In genomic region chr16:22648941-22649340, GRCh38 we compare ENCODE assay signal across 18 cellular contexts.
DNase-seq lines count a peak whose midpoint lies in the region; ATAC-seq, FAIRE-seq and TF ChIP-seq lines count a peak whose summit lies in the region.
"Had no signal": no experiment of that assay in that cellular context is flagged by ENCODE, and none has a peak within 500 bp of the region (broad histone marks: within the 10 kb centered on the region; RNA-seq: fewer than 3 reads in every experiment).

No MANE protein-coding gene starts in this region.

- no peak overlapping the region for H3K4me2 ChIP-seq in H9 (ENCODE audit: insufficient read depth, insufficient read length, low read length)
- H3K4me2 ChIP-seq in HepG2 (ENCODE audit: low read depth, low read length): no peak overlapping the region

- no peak overlapping the region for H3K56ac ChIP-seq in H9 (ENCODE audit: insufficient read length, low read depth, low read length)

- ATAC-seq in HepG2 (no peak), HG02759 (IDR thresholded peaks at IDR 0.05; ENCODE audit: unreplicated experiment) (no peak)
- ATAC-seq in naive thymus-derived CD8-positive, alpha-beta T cell: no peak
- ATAC-seq: HCT116 had no signal

- no CpG with 5 or more reads among the region's 4 CpGs for WGBS in H9 (ENCODE audit: extremely low coverage, insufficient read length, low lambda C conversion rate)
- WGBS in endodermal cell (ENCODE audit: insufficient coverage in 1 of 2, insufficient read length in 1 of 2), 2 experiments: 93 to 98% methylated on average over 4 of the region's 4 CpGs
- 31% methylated on average over 4 of the region's 4 CpGs for WGBS in HepG2 (ENCODE audit: low lambda C conversion rate)

- no peak overlapping the region for H3K23ac ChIP-seq in H9 (ENCODE audit: insufficient read length, low read depth, low read length)

- H4K8ac ChIP-seq in H9 (replicated peaks; ENCODE audit: insufficient read length, low read depth, low read length): no peak overlapping the region

- H3K27ac Mint-ChIP-seq in H9: no peak overlapping the region
- no peak overlapping the region for H3K27ac Mint-ChIP-seq in endodermal cell
- no peak overlapping the region for H3K27ac Mint-ChIP-seq in naive thymus-derived CD8-positive, alpha-beta T cell
- H3K27ac Mint-ChIP-seq: CD4-positive, alpha-beta memory T cell had no signal

- CTCF ChIA-PET in HepG2 (lab: Yijun Ruan, JAX; ENCODE audit: low intra/inter-chr PET ratio, low total read pairs): interaction anchor here (0.7 kb wide), 1 partner anchor 1087 kb away, joined by 3 read pairs; no protein-coding TSS in a partner anchor

- H3K4me1 ChIP-seq in H9 (ENCODE audit: insufficient read depth, low read length): no peaks in the 10 kb centered on the region
- no peaks in the 10 kb centered on the region for H3K4me1 ChIP-seq in endodermal cell (ENCODE audit: control insufficient read depth, insufficient read depth, low read length)
- no peaks in the 10 kb centered on the region for H3K4me1 ChIP-seq in HepG2 (ENCODE audit: insufficient read depth, low read length)

- in situ Hi-C loops in HepG2 (cut with HindIII; ENCODE audit: extremely low pct_ligation_motif_present, low pct_unique_long_range_greater_than_20kb): no loop called here

- no peak for TF ChIP-seq CTCF in H9 (conservative IDR thresholded peaks at IDR 0.05)
- TF ChIP-seq CTCF in endodermal cell (conservative IDR thresholded peaks at IDR 0.05): no peak
- no peak for TF ChIP-seq CTCF in HepG2 (CRISPR knock-in tag; IDR thresholded peaks at IDR 0.05)

- no TSS peak for BruUV-seq in HepG2 (replicated peaks; lab: Mats Ljungman, UMichigan)

- no peak overlapping the region for H2BK20ac ChIP-seq in H9 (ENCODE audit: low read depth, low read length, poor library complexity, severe bottlenecking)

- DNase-seq in H9 (peak; percentile 13), endodermal cell (peak; percentile 27), HepG2 (ENCODE audit: low spot score) (no peak), activated T-cell treated with anti-CD3 and anti-CD28 coated beads for 4 hours (no peak)
- no peak for DNase-seq in naive thymus-derived CD8-positive, alpha-beta T cell
- DNase-seq: C1 segment of cervical spinal cord; Calu3; CD4-positive, alpha-beta memory T cell; COR-L47; DMS53; DMS79 treated with DMSO at 0.1 percent for 48 hours; GF-D8; H7 had no signal

- no peak overlapping the region for H3K4me3 Mint-ChIP-seq in H9
- no peak overlapping the region for H3K4me3 Mint-ChIP-seq in endodermal cell
- H3K4me3 Mint-ChIP-seq in naive thymus-derived CD8-positive, alpha-beta T cell: no peak overlapping the region
- H3K4me3 Mint-ChIP-seq: CD4-positive, alpha-beta memory T cell had no signal

- no peak overlapping the region for H2AK5ac ChIP-seq in H9 (ENCODE audit: insufficient read length, low read length)

- TF ChIP-seq RAD21 in HepG2 (CRISPR knock-in tag; IDR thresholded peaks at IDR 0.05): no peak

- no peak for TF ChIP-seq EP300 in HepG2 (IDR thresholded peaks at IDR 0.05; ENCODE audit: low read depth in 2 of 2, low read length in 2 of 2)
- no peak for TF ChIP-seq EP300 in HepG2 (CRISPR knock-in tag; IDR thresholded peaks at IDR 0.05; ENCODE audit: borderline replicate concordance)

- no peaks in the 10 kb centered on the region for H3K36me3 ChIP-seq in endodermal cell (ENCODE audit: control insufficient read depth, insufficient read depth, low read length)
- no peaks in the 10 kb centered on the region for H3K36me3 ChIP-seq in HepG2 (replicated peaks in 1 of 2; ENCODE audit: control insufficient read depth in 1 of 2, insufficient read depth in 2 of 2, low read length in 2 of 2)

- H2AFZ ChIP-seq in H9 (ENCODE audit: low read length) (no peak overlapping the region), HepG2 (ENCODE audit: low read length) (no peak overlapping the region)

- H3K36me3 Mint-ChIP-seq in H9 (ENCODE audit: insufficient read depth in 1 of 3, low read depth in 3 of 3): no peaks in the 10 kb centered on the region
- no peaks in the 10 kb centered on the region for H3K36me3 Mint-ChIP-seq in endodermal cell (ENCODE audit: low read depth)
- H3K36me3 Mint-ChIP-seq in naive thymus-derived CD8-positive, alpha-beta T cell: no peaks in the 10 kb centered on the region
- H3K36me3 Mint-ChIP-seq: CD4-positive, alpha-beta memory T cell had no signal

- H3K79me1 ChIP-seq in H9 (ENCODE audit: insufficient read depth, low read depth, low read length, poor library complexity, severe bottlenecking): no peaks in the 10 kb centered on the region

- H4K91ac ChIP-seq in H9 (ENCODE audit: insufficient read length, low read depth, low read length): no peak overlapping the region

- no peak overlapping the region for H2BK12ac ChIP-seq in H9 (ENCODE audit: insufficient read length, low read depth, low read length)

- intact Hi-C loops in HepG2 (cut with micrococcal nuclease; ENCODE audit: unreplicated experiment): no loop called here

- H3K9me3 Mint-ChIP-seq in H9: no peaks in the 10 kb centered on the region
- H3K9me3 Mint-ChIP-seq in endodermal cell: no peaks in the 10 kb centered on the region
- H3K9me3 Mint-ChIP-seq in naive thymus-derived CD8-positive, alpha-beta T cell: peaks cover 0 to 6% (median 0%) of the 10 kb centered on the region in 9 donors

- no peaks in the 10 kb centered on the region for H4K20me1 ChIP-seq in H9 (ENCODE audit: control insufficient read depth, insufficient read depth, insufficient read length)
- H4K20me1 ChIP-seq in HepG2 (ENCODE audit: insufficient read depth, low read length): no peaks in the 10 kb centered on the region

- POLR2A ChIA-PET in HepG2 (lab: Yijun Ruan, JAX): no interaction called here
- POLR2A ChIA-PET in naive thymus-derived CD8-positive, alpha-beta T cell (lab: Charles Lee): no interaction called here

- no peak overlapping the region for H2BK15ac ChIP-seq in H9 (ENCODE audit: low read depth, low read length)

- no peak overlapping the region for H2BK120ac ChIP-seq in H9 (ENCODE audit: low read depth, low read length, poor library complexity, severe bottlenecking)

- no peaks in the 10 kb centered on the region for H3K23me2 ChIP-seq in H9 (ENCODE audit: insufficient read length, low read depth, low read length, poor library complexity, severe bottlenecking)

- no peak for FAIRE-seq in HepG2 (lab: Jason Lieb, UNC)
- FAIRE-seq: GM12891, GM18507, H1 had no signal

- TF ChIP-seq POLR2A in HepG2 (IDR thresholded peaks at IDR 0.05; ENCODE audit: insufficient read depth in 1 of 2, low read depth in 2 of 2, low read length in 2 of 2): no peak

- H3K4me1 Mint-ChIP-seq in H9: no peaks in the 10 kb centered on the region
- no peaks in the 10 kb centered on the region for H3K4me1 Mint-ChIP-seq in endodermal cell
- H3K4me1 Mint-ChIP-seq in naive thymus-derived CD8-positive, alpha-beta T cell: no peaks in the 10 kb centered on the region
- H3K4me1 Mint-ChIP-seq: CD4-positive, alpha-beta memory T cell had no signal

- no peak overlapping the region for H3K14ac ChIP-seq in H9 (ENCODE audit: insufficient read depth, low read length)

- no peak overlapping the region for H3K4me3 ChIP-seq in endodermal cell (ENCODE audit: low read length)
- no peak overlapping the region for H3K4me3 ChIP-seq in HepG2 (replicated peaks in 1 of 3; ENCODE audit: insufficient read depth in 1 of 3, low read depth in 2 of 3, low read length in 3 of 3)

- H3K79me2 ChIP-seq in H9 (ENCODE audit: insufficient read depth, low read length) (no peaks in the 10 kb centered on the region), HepG2 (ENCODE audit: insufficient read depth, low read length) (no peaks in the 10 kb centered on the region)

- H3K18ac ChIP-seq in H9 (ENCODE audit: insufficient read length, low read depth, low read length): no peak overlapping the region

- H3K9ac ChIP-seq in H9 (ENCODE audit: extremely low read depth, insufficient read length, low read length) (no peak overlapping the region), endodermal cell (ENCODE audit: extremely low read depth, low read length, poor library complexity, severe bottlenecking) (no peak overlapping the region), HepG2 (ENCODE audit: insufficient read depth, low read depth, low read length) (no peak overlapping the region)

- no peak overlapping the region for H3K4ac ChIP-seq in H9 (ENCODE audit: low read depth, low read length)

- no peak overlapping the region for H3K27ac ChIP-seq in H9 (ENCODE audit: insufficient read length, low read depth, low read length)
- no peak overlapping the region for H3K27ac ChIP-seq in endodermal cell (ENCODE audit: low read depth, low read length)
- H3K27ac ChIP-seq in HepG2 (ENCODE audit: extremely low read length, insufficient read depth, low read length): no peak overlapping the region

- no peak overlapping the region for H4K5ac ChIP-seq in H9 (ENCODE audit: insufficient read length, low read depth, low read length)

- H3K9me3 ChIP-seq in H9 (ENCODE audit: control insufficient read depth, low read depth, low read length): no peaks in the 10 kb centered on the region
- no peaks in the 10 kb centered on the region for H3K9me3 ChIP-seq in endodermal cell (ENCODE audit: control insufficient read depth, low read length)
- no peaks in the 10 kb centered on the region for H3K9me3 ChIP-seq in HepG2 (ENCODE audit: low read length)

- H3K27me3 ChIP-seq in H9 (ENCODE audit: insufficient read depth, low read length) (no peaks in the 10 kb centered on the region), endodermal cell (ENCODE audit: control insufficient read depth, insufficient read depth, low read length, poor library complexity, severe bottlenecking) (no peaks in the 10 kb centered on the region), HepG2 (ENCODE audit: control insufficient read depth in 1 of 2, insufficient read depth in 2 of 2, low read length in 2 of 2) (peaks cover 0 to 12% of the 10 kb centered on the region in 2 experiments; a peak in 2 of 5 replicates)

- no peak overlapping the region for H3T11ph ChIP-seq in H9 (ENCODE audit: low read length)

- H3K27me3 Mint-ChIP-seq in H9 (ENCODE audit: low read depth) (no peaks in the 10 kb centered on the region), endodermal cell (ENCODE audit: insufficient read depth) (no peaks in the 10 kb centered on the region)
- peaks cover 2 to 21% (median 8%) of the 10 kb centered on the region in 5 donors for H3K27me3 Mint-ChIP-seq in naive thymus-derived CD8-positive, alpha-beta T cell

- H2BK5ac ChIP-seq in H9 (ENCODE audit: insufficient read length, low read length): no peak overlapping the region

TF ChIP-seq in HepG2, 621 proteins besides CTCF, POLR2A, EP300 and RAD21 (continues in another document):
- TF ChIP-seq ZNF607 (CRISPR knock-in tag; IDR thresholded peaks at IDR 0.05; ENCODE audit: borderline replicate concordance) (peak; percentile 27; the same call in 1 of the 2 replicates), ATF4 (CRISPR knock-in tag; IDR thresholded peaks at IDR 0.05) (no peak), CBX2 (IDR thresholded peaks at IDR 0.05; ENCODE audit: low read depth, low read length) (no peak), CBX2 (CRISPR knock-in tag; IDR thresholded peaks at IDR 0.05; ENCODE audit: low read depth) (no peak)

Comparison
In these comparisons a context has a peak if more than half of its experiments do, and no peak if none do; other contexts are left out.
1. DNase-seq: peak in H9 (single experiment) and endodermal cell (single experiment); none in HepG2 (single experiment), activated T-cell treated with anti-CD3 and anti-CD28 coated beads for 4 hours (single experiment) and naive thymus-derived CD8-positive, alpha-beta T cell (0 of 10).